ENCODE assay signal across 8 cellular contexts in genomic region chr10:110852255-110852896, GRCh38. TPM values are rescaled to one million over a fixed set of nuclear protein-coding genes. Genes with fewer than 3 reads are reported as not detected.
DNase-seq lines count a peak whose midpoint lies in the region; ATAC-seq and TF ChIP-seq lines count a peak whose summit lies in the region.

No MANE protein-coding gene starts in this region.

- POLR2A ChIA-PET in activated CD4-positive, alpha-beta T cell treated with anti-CD3 and anti-CD28 coated beads, Interleukin-2, amount 10 ng/mL, durations not matched to agents 7 days and 5 days (lab: Charles Lee): no interaction called here
- POLR2A ChIA-PET in GM10248 (lab: Yijun Ruan, JAX): no interaction called here

- H3K9me3 Mint-ChIP-seq in activated CD4-positive, alpha-beta T cell treated with anti-CD3 and anti-CD28 coated beads, Interleukin-2, amount 10 ng/mL, durations not matched to agents 7 days and 5 days: peaks cover 6% of the 10 kb centered on the region

- H3K27ac Mint-ChIP-seq in activated CD4-positive, alpha-beta T cell treated with anti-CD3 and anti-CD28 coated beads, Interleukin-2, amount 10 ng/mL, durations not matched to agents 7 days and 5 days: peak overlapping the region; percentile 10

- peaks cover 0 to 8% (median 3%) of the 10 kb centered on the region in 11 experiments; a peak in 6 of 22 replicates for H3K9me3 ChIP-seq in BLaER1 treated with 17β-estradiol and CSF1 and Interleukin-3, amounts not matched to agents 10 nM and 100 nM (replicated peaks in 1 of 11)

- H4K20me1 ChIP-seq in BLaER1 treated with 17β-estradiol and CSF1 and Interleukin-3, amounts not matched to agents 10 nM and 100 nM: no peaks in the 10 kb centered on the region

- no peak overlapping the region for H3K4me3 ChIP-seq in BLaER1 treated with 17β-estradiol and CSF1 and Interleukin-3, amounts not matched to agents 10 nM and 100 nM

- ATAC-seq in GM18868 (IDR thresholded peaks at IDR 0.05; ENCODE audit: unreplicated experiment) (peak; percentile 29), HG02840 (IDR thresholded peaks at IDR 0.05; ENCODE audit: low FRiP score, unreplicated experiment) (no peak)

- no peaks in the 10 kb centered on the region for H3K27me3 Mint-ChIP-seq in activated CD4-positive, alpha-beta T cell treated with anti-CD3 and anti-CD28 coated beads, Interleukin-2, amount 10 ng/mL, durations not matched to agents 7 days and 5 days

- no peak overlapping the region for H3K4me3 Mint-ChIP-seq in activated CD4-positive, alpha-beta T cell treated with anti-CD3 and anti-CD28 coated beads, Interleukin-2, amount 10 ng/mL, durations not matched to agents 7 days and 5 days

- DNase-seq in activated CD4-positive, alpha-beta T cell treated with anti-CD3 and anti-CD28 coated beads, Interleukin-2, amount 10 ng/mL, durations not matched to agents 7 days and 5 days: peak; percentile 13
- peak; percentile 94 for DNase-seq in kidney tubule cell (ENCODE audit: low spot score)
- DNase-seq in mesenteric fat pad (ENCODE audit: low spot score): no peak
- DNase-seq in GM10248 (ENCODE audit: extremely low spot score): no peak
- DNase-seq in DMS153 (lab: John Stamatoyannopoulos, UW): no peak

- peak overlapping the region in 7 of 11 experiments; percentile 27 to 81 (median 71); a peak in 14 of 22 replicates for H3K27ac ChIP-seq in BLaER1 treated with 17β-estradiol and CSF1 and Interleukin-3, amounts not matched to agents 10 nM and 100 nM

- H3K36me3 Mint-ChIP-seq in activated CD4-positive, alpha-beta T cell treated with anti-CD3 and anti-CD28 coated beads, Interleukin-2, amount 10 ng/mL, durations not matched to agents 7 days and 5 days (ENCODE audit: low read depth): peaks cover 11% of the 10 kb centered on the region

- H3K4me1 ChIP-seq in BLaER1 treated with 17β-estradiol and CSF1 and Interleukin-3, amounts not matched to agents 10 nM and 100 nM: peaks cover 43 to 81% (median 71%) of the 10 kb centered on the region in 10 experiments

- H3K27me3 ChIP-seq in BLaER1 treated with 17β-estradiol and CSF1 and Interleukin-3, amounts not matched to agents 10 nM and 100 nM: no peaks in the 10 kb centered on the region

- peak overlapping the region in 3 of 11 experiments; percentile 19 to 68 (median 26); a peak in 2 of 22 replicates for H3K9ac ChIP-seq in BLaER1 treated with 17β-estradiol and CSF1 and Interleukin-3, amounts not matched to agents 10 nM and 100 nM

- no peak for TF ChIP-seq CTCF in GM10248 (IDR thresholded peaks at IDR 0.05; ENCODE audit: control extremely low read depth, extremely low read depth, low read depth, missing control alignments)

- no peaks in the 10 kb centered on the region for H3K36me3 ChIP-seq in BLaER1 treated with 17β-estradiol and CSF1 and Interleukin-3, amounts not matched to agents 10 nM and 100 nM

- CTCF ChIA-PET in activated CD4-positive, alpha-beta T cell treated with anti-CD3 and anti-CD28 coated beads, Interleukin-2, amount 10 ng/mL, durations not matched to agents 7 days and 5 days (lab: Charles Lee): interaction anchor here (0.8 to 3.5 kb wide), 13 partner anchors 8 to 66 kb away, joined by 3 to 15 read pairs (median 3); partner anchors contain the start of gene BBIP1
- CTCF ChIA-PET in GM10248 (lab: Yijun Ruan, JAX): interaction anchor here (0.7 to 2.5 kb wide), 12 partner anchors 8 to 172 kb away, joined by 3 to 10 read pairs (median 4); no protein-coding TSS in a partner anchor

- peak overlapping the region in 9 of 11 experiments; percentile 16 to 88 (median 82); a peak in 16 of 22 replicates for H3K4me2 ChIP-seq in BLaER1 treated with 17β-estradiol and CSF1 and Interleukin-3, amounts not matched to agents 10 nM and 100 nM

- peaks cover 70% of the 10 kb centered on the region for H3K4me1 Mint-ChIP-seq in activated CD4-positive, alpha-beta T cell treated with anti-CD3 and anti-CD28 coated beads, Interleukin-2, amount 10 ng/mL, durations not matched to agents 7 days and 5 days

RNA-seq across cellular contexts. Expression of gene PDCD4, which starts 19.4 kb away (rescaled TPM):
- 10 to 100 TPM; 63.8 to 81.0 TPM for total RNA-seq in activated CD4-positive, alpha-beta T cell treated with anti-CD3 and anti-CD28 coated beads, Interleukin-2, amount 10 ng/mL, durations not matched to agents 7 days and 5 days
- total RNA-seq in mesenteric fat pad: 146 TPM

Comparison
In these comparisons a context has a peak if more than half of its experiments do, and no peak if none do; other contexts are left out.
1. DNase-seq: peak in activated CD4-positive, alpha-beta T cell treated with anti-CD3 and anti-CD28 coated beads, Interleukin-2, amount 10 ng/mL, durations not matched to agents 7 days and 5 days (single experiment) and kidney tubule cell (single experiment); none in mesenteric fat pad (single experiment), GM10248 (single experiment) and DMS153 (single experiment).